In the genomic region with DNA sequence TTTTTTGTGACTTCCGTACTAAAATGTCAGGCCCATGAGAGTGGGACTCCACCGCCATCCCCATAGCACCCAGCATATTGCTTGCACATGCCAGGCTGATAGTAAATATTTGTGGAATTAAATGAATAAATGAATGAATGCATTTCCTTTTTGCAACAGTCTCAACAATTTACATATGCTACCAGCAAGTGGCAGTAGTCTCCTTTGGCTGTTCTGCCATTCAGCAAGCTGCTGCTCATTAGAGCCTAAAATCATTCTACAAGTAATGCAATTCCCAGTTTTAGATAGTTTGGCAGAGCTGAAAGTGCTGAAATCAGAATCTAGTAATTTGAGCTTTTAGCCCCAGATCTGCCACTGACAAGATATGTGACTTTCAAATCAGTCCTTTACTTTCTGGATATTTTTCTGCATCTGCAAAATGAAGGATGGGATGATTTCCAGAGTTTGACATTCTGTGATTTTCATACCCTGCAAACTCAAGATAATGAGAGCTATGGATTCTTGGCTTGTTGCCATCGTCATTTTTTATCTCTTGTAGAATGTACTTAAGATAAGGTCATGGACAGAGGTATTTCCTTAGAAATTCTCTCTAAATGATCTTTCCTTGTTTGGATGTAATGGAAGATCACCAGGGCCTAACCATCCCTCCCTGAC, we compare ENCODE assay signal across 8 cellular contexts.
DNase-seq lines count a peak whose midpoint lies in the region; ATAC-seq and TF ChIP-seq lines count a peak whose summit lies in the region.

No MANE protein-coding gene starts in this region.

- peak; percentile 10 for DNase-seq in NCI-H526 treated with DMSO at 0.1 percent for 48 hours (lab: John Stamatoyannopoulos, UW)
- DNase-seq in central memory CD4-positive, alpha-beta T cell: peak; percentile 28
- DNase-seq in medulla oblongata (ENCODE audit: extremely low spot score): peak; percentile 20
- DNase-seq in stimulated activated CD8-positive, alpha-beta memory T cell treated with anti-CD3 and anti-CD28 coated beads, Interleukin-4, amount 100 ng/mL, for 48 hours: no peak

- peak; percentile 70 for TF ChIP-seq CTCF in C4-2B (conservative IDR thresholded peaks at IDR 0.05)
- peak; percentile 53 for TF ChIP-seq CTCF in GM12872 (IDR thresholded peaks at IDR 0.05; ENCODE audit: insufficient read depth, low read depth, low read length)

- ATAC-seq in HG02884 (IDR thresholded peaks at IDR 0.05; ENCODE audit: unreplicated experiment) (no peak), HG03175 (IDR thresholded peaks at IDR 0.05; ENCODE audit: unreplicated experiment) (no peak)

- H3K27ac ChIP-seq in C4-2B: no peak overlapping the region
